Comparison of ENCODE assay signal across 1 cellular context in genomic region chr1:8510041-8510823, GRCh38.
TF ChIP-seq lines count a peak whose summit lies in the region.

No MANE protein-coding gene starts in this region.

TF ChIP-seq in GM12878, 131 proteins besides CTCF, POLR2A, EP300 and RAD21 (continued from another document):
- TF ChIP-seq RELB (IDR thresholded peaks at IDR 0.05; ENCODE audit: low read depth) (peak; percentile 56; the same call in 1 of the 2 replicates), EED (IDR thresholded peaks at IDR 0.05; ENCODE audit: low read depth) (peak; percentile 44; the same call in 1 of the 2 replicates), CEBPB (IDR thresholded peaks at IDR 0.05; ENCODE audit: borderline replicate concordance in 1 of 2, low read depth in 2 of 2, low read length in 2 of 2) (no peak), ASH2L (IDR thresholded peaks at IDR 0.05; ENCODE audit: borderline replicate concordance, low read depth) (no peak), PML (IDR thresholded peaks at IDR 0.05; ENCODE audit: low read length) (no peak), KLF5 (IDR thresholded peaks at IDR 0.05; ENCODE audit: partially characterized antibody) (no peak), POU2F2 (IDR thresholded peaks at IDR 0.05; ENCODE audit: borderline replicate concordance, low read depth, low read length) (0 out of 3 replicates have a peak, but pooled peaks have one; percentile 19), CREB1 (IDR thresholded peaks at IDR 0.05; ENCODE audit: low read depth) (no peak), HDGF (IDR thresholded peaks at IDR 0.05) (peak; percentile 60; the same call in 1 of the 2 replicates), ZNF274 (IDR thresholded peaks at IDR 0.05; ENCODE audit: insufficient read depth, insufficient read length) (no peak)
